In the genomic region with DNA sequence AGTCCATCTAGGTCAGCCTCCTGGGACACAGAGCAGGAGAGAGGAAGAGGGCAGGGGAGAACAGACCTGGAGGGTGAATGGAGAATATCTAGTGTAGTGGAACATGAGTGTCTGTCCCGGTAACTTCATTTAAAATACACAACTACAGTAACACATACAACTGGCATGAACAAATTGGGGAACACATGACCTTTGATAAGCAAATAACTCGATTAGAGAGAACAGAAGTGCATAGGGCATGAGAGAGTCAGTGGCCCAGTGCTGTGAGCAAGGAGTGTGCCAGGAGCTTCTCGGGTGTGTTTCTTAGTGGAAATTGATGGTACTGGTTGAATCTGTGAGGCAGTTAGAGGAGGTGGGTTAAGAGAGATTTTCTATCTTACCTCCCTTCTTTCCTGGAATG, we compare ENCODE assay signal across 1 cellular context.
TF ChIP-seq lines count a peak whose summit lies in the region.

No MANE protein-coding gene starts in this region.

TF ChIP-seq in H1, 55 proteins besides CTCF, POLR2A, EP300 and RAD21 (continued from another document):
- TF ChIP-seq NANOG (IDR thresholded peaks at IDR 0.05; ENCODE audit: insufficient read depth, low read depth, low read length, poor library complexity, severe bottlenecking) (no peak), NRF1 (IDR thresholded peaks at IDR 0.05; ENCODE audit: low read depth, low read length) (no peak), CBX8 (IDR thresholded peaks at IDR 0.05; ENCODE audit: borderline replicate concordance, low read depth, low read length) (no peak), RFX5 (IDR thresholded peaks at IDR 0.05; ENCODE audit: borderline replicate concordance, low read depth, low read length) (no peak)
